In the genomic region with DNA sequence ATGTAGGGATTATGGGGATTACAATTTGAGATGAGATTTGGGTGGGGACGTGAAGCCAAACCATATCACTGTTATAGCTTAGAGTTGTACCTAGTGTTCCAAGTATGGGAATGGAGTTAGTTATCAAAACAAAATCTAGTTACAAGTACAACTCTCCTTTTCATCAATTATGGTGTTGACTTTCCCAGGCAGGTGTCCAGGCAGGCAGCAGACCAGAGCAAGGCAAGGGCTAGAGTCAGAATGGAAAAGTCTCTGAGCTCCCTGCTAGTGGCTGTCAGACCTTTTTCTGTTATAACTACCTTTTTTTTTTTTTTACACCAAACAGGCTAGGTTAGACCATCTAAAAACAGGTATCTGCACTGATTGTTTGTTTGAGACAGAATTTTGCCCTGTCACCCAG, we compare ENCODE assay signal across 31 cellular contexts. TPM values are rescaled to one million over a fixed set of nuclear protein-coding genes. Genes with fewer than 3 reads are reported as not detected.
"Had no signal": no experiment of that assay in that cellular context is flagged by ENCODE, and none has a peak within 500 bp of the region (broad histone marks: within the 10 kb centered on the region; RNA-seq: fewer than 3 reads in every experiment).

No MANE protein-coding gene starts in this region.

- H3K27me3 Mint-ChIP-seq: dendritic cell treated with granulocyte-macrophage colony-stimulating factor and Interleukin-4, amounts not matched to agents 40 ng/mL and 50 ng/mL, for 4 days; effector memory CD8-positive, alpha-beta T cell; naive B cell had no signal

- ATAC-seq: effector memory CD8-positive, alpha-beta T cell; esophagus mucosa; gastrocnemius medialis; heart right ventricle; left cardiac atrium; left lung; left ventricle myocardium superior; lower lobe of right lung; mucosa of descending colon had no signal

- H3K27me3 ChIP-seq: colonic mucosa, esophagus squamous epithelium, gastrocnemius medialis, heart right ventricle, left lung had no signal

- H3K4me1 ChIP-seq: colonic mucosa, esophagus squamous epithelium, gastrocnemius medialis, left lung, lower lobe of right lung had no signal

- H3K4me3 Mint-ChIP-seq: dendritic cell treated with granulocyte-macrophage colony-stimulating factor and Interleukin-4, amounts not matched to agents 40 ng/mL and 50 ng/mL, for 4 days; effector memory CD8-positive, alpha-beta T cell; endodermal cell; mesothelial cell of epicardium; naive B cell had no signal

- FAIRE-seq: endometrium, islet of Langerhans, keratinocyte had no signal

- DNase-seq: colonic mucosa; cortex of kidney; effector CD8-positive, alpha-beta T cell; effector memory CD8-positive, alpha-beta T cell; endodermal cell; erythroblast; esophagus squamous epithelium; foreskin fibroblast; foreskin melanocyte; gastrocnemius medialis; glutamatergic neuron; head of caudate nucleus; heart right ventricle; hippocampal formation; left cardiac atrium; left lung; left ventricle myocardium superior; lower lobe of right lung; mesenchymal stem cell; mucosa of descending colon; naive B cell had no signal

- H3K27ac ChIP-seq: colonic mucosa, epithelial cell of prostate, esophagus squamous epithelium, gastrocnemius medialis, heart right ventricle, left lung, lower lobe of right lung had no signal

- H3K27ac Mint-ChIP-seq: dendritic cell treated with granulocyte-macrophage colony-stimulating factor and Interleukin-4, amounts not matched to agents 40 ng/mL and 50 ng/mL, for 4 days; endodermal cell; mesothelial cell of epicardium had no signal

- H3K9me3 Mint-ChIP-seq: dendritic cell treated with granulocyte-macrophage colony-stimulating factor and Interleukin-4, amounts not matched to agents 40 ng/mL and 50 ng/mL, for 4 days; effector memory CD8-positive, alpha-beta T cell; endodermal cell; naive B cell had no signal

- H3K4me3 ChIP-seq: colonic mucosa, esophagus squamous epithelium, gastrocnemius medialis, heart right ventricle, left lung, lower lobe of right lung, mucosa of descending colon had no signal

- H3K9me3 ChIP-seq: colonic mucosa, esophagus squamous epithelium, gastrocnemius medialis, heart right ventricle, left lung, lower lobe of right lung, mucosa of descending colon had no signal

- H3K4me1 Mint-ChIP-seq: endodermal cell, mesothelial cell of epicardium had no signal

- H3K36me3 ChIP-seq: colonic mucosa, esophagus squamous epithelium, gastrocnemius medialis, left lung, lower lobe of right lung had no signal

RNA-seq across cellular contexts. Expression of gene C1QL3, which starts 55.7 kb away (rescaled TPM):
- total RNA-seq: colonic mucosa, esophagus mucosa, esophagus squamous epithelium, gastrocnemius medialis, left cardiac atrium, left lung, left ventricle myocardium superior, lower lobe of right lung, lung microvascular endothelial cell, mesenteric fat pad, mesothelial cell of epicardium, myocyte had no signal
